2 cellular contexts compared by ENCODE assay signal in genomic region chr7:35712563-35713226, GRCh38.
TF ChIP-seq lines count a peak whose summit lies in the region.

No MANE protein-coding gene starts in this region.

TF ChIP-seq in HepG2, 621 proteins besides CTCF, POLR2A, EP300 and RAD21:
- TF ChIP-seq TCF12 (IDR thresholded peaks at IDR 0.05) (no peak), TCF12 (CRISPR knock-in tag; IDR thresholded peaks at IDR 0.05) (no peak), MEIS1 (CRISPR knock-in tag; IDR thresholded peaks at IDR 0.05; ENCODE audit: borderline replicate concordance) (no peak), ZNF879 (CRISPR knock-in tag; IDR thresholded peaks at IDR 0.05) (no peak), MAFF (IDR thresholded peaks at IDR 0.05; ENCODE audit: low read depth, low read length) (peak; percentile 81), PHF5A (CRISPR knock-in tag; IDR thresholded peaks at IDR 0.05; ENCODE audit: low read depth, unreplicated experiment) (no peak), ZMYM2 (CRISPR knock-in tag; IDR thresholded peaks at IDR 0.05) (no peak), MXI1 (IDR thresholded peaks at IDR 0.05; ENCODE audit: borderline replicate concordance, low read depth, low read length) (no peak), SMARCE1 (IDR thresholded peaks at IDR 0.05; ENCODE audit: borderline replicate concordance) (no peak), GABPA (IDR thresholded peaks at IDR 0.05; ENCODE audit: low read depth, low read length) (no peak), GABPA (CRISPR knock-in tag; IDR thresholded peaks at IDR 0.05; ENCODE audit: low read depth) (no peak), MAFK (conservative IDR thresholded peaks at IDR 0.05 in 1 of 2, IDR thresholded peaks at IDR 0.05 in 1 of 2; ENCODE audit: low read length in 2 of 2) (peak; percentile 60 to 84; a peak in 3 of 4 replicates), ZNF629 (CRISPR knock-in tag; conservative IDR thresholded peaks at IDR 0.05) (no peak), REXO4 (CRISPR knock-in tag; IDR thresholded peaks at IDR 0.05; ENCODE audit: borderline replicate concordance) (no peak)

TF ChIP-seq in K562, 482 proteins besides CTCF, POLR2A, EP300 and RAD21:
- TF ChIP-seq MAFG (tag; conservative IDR thresholded peaks at IDR 0.05) (peak; percentile 54), ZNF639 (CRISPR knock-in tag; conservative IDR thresholded peaks at IDR 0.05 in 1 of 2, IDR thresholded peaks at IDR 0.05 in 1 of 2) (no peak), ZC3H11A (IDR thresholded peaks at IDR 0.05; ENCODE audit: low read depth, low read length) (no peak), ZBTB26 (CRISPR knock-in tag; IDR thresholded peaks at IDR 0.05) (no peak), ZNF316 (IDR thresholded peaks at IDR 0.05) (peak; percentile 83), CEBPB (tag; IDR thresholded peaks at IDR 0.05) (no peak), SETDB1 (IDR thresholded peaks at IDR 0.05; ENCODE audit: low read length) (no peak), MAFF (IDR thresholded peaks at IDR 0.05; ENCODE audit: low read length) (peak; percentile 54; the same call in 1 of the 2 replicates), MAFK (IDR thresholded peaks at IDR 0.05; ENCODE audit: low read length) (peak; percentile 66), ARID2 (IDR thresholded peaks at IDR 0.05) (no peak), NFIX (CRISPR knock-in tag; IDR thresholded peaks at IDR 0.05; ENCODE audit: low read depth) (no peak), C11orf30 (IDR thresholded peaks at IDR 0.05; ENCODE audit: low read depth) (peak; percentile 55; the same call in 1 of the 2 replicates), BRD4 (IDR thresholded peaks at IDR 0.05) (no peak)
